ENCODE assay signal across 24 cellular contexts in the genomic region with DNA sequence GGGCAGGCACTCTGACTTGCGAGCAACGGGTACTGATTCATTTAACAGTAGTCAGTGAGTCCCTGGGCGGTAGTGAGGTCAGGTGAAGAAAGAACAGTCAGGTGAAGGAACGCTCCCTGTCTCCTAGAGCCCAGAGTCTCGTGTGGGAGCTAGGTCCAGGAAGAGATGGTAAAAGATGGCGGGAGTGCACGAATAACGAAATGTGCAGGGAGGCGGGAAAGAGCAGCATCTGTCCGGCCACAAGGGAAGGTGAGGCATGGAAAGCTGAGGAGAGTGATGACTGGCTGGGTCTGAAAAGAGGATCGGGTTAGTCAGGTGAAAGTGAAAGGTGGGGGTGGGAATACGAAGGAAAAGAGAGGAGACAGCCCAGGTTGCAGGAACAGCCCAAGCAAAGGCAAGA.
DNase-seq lines count a peak whose midpoint lies in the region; ATAC-seq, FAIRE-seq and TF ChIP-seq lines count a peak whose summit lies in the region.
"Had no signal": no experiment of that assay in that cellular context is flagged by ENCODE, and none has a peak within 500 bp of the region (broad histone marks: within the 10 kb centered on the region; RNA-seq: fewer than 3 reads in every experiment).

No MANE protein-coding gene starts in this region.

- H3K27ac ChIP-seq in H1 (ENCODE audit: low read depth, low read length), result no peak overlapping the region
- H3K27ac ChIP-seq in mesenchymal stem cell (ENCODE audit: low read length, poor library complexity, severe bottlenecking), result no peak overlapping the region
- no peak overlapping the region for H3K27ac ChIP-seq in coronary artery
- H3K27ac ChIP-seq: A549; BLaER1 treated with 17β-estradiol and CSF1 and Interleukin-3, amounts not matched to agents 10 nM and 100 nM; GM23248 had no signal

- no peak overlapping the region for H3K14ac ChIP-seq in H1 (ENCODE audit: insufficient read length)
- no peak overlapping the region for H3K14ac ChIP-seq in mesenchymal stem cell (ENCODE audit: low read length in 2 of 2)

- H3K9me3 Mint-ChIP-seq in stimulated activated naive CD8-positive, alpha-beta T cell treated with anti-CD3 and anti-CD28 coated beads, Interleukin-15, Interleukin-2, amounts not matched to agents 100 ng/mL and 50 ng/mL, for 24 hours, result no peaks in the 10 kb centered on the region
- H3K9me3 Mint-ChIP-seq: CD4-positive, alpha-beta T cell had no signal

- no peak overlapping the region for H4K8ac ChIP-seq in H1 (ENCODE audit: extremely low read depth, insufficient read depth, low read length)
- H4K8ac ChIP-seq in mesenchymal stem cell (ENCODE audit: low read length), result no peak overlapping the region

- H3K36me3 ChIP-seq in H1 (ENCODE audit: control insufficient read depth in 2 of 4, insufficient read depth in 4 of 4, low read length in 3 of 4) (no peaks in the 10 kb centered on the region), mesenchymal stem cell (ENCODE audit: control insufficient read depth in 1 of 2, insufficient read depth in 2 of 2, low read depth in 1 of 2, low read length in 2 of 2) (peaks cover 0 to 18% of the 10 kb centered on the region in 2 experiments)
- H3K36me3 ChIP-seq: BE2C had no signal

- no peak overlapping the region for H2BK15ac ChIP-seq in H1 (ENCODE audit: low read length)
- no peak overlapping the region for H2BK15ac ChIP-seq in mesenchymal stem cell (ENCODE audit: low read depth, poor library complexity, severe bottlenecking)

- no peak for ATAC-seq in stimulated activated naive CD8-positive, alpha-beta T cell treated with anti-CD3 and anti-CD28 coated beads, Interleukin-15, Interleukin-2, amounts not matched to agents 100 U/mL and 50 U/mL, for 24 hours
- ATAC-seq: A549 had no signal

- no peak overlapping the region for H3K4ac ChIP-seq in H1 (replicated peaks; ENCODE audit: insufficient read length, low read depth, low read length)
- H3K4ac ChIP-seq in mesenchymal stem cell (ENCODE audit: low read depth in 1 of 2, low read length in 2 of 2), result no peak overlapping the region

- no peak overlapping the region for H2AFZ ChIP-seq in H1 (ENCODE audit: low read length)
- no peak overlapping the region for H2AFZ ChIP-seq in mesenchymal stem cell (ENCODE audit: low read depth, low read length)
- H2AFZ ChIP-seq: GM23248 had no signal

- no peaks in the 10 kb centered on the region for H4K20me1 ChIP-seq in H1 (replicated peaks in 1 of 2; ENCODE audit: control insufficient read depth in 1 of 2, insufficient read depth in 2 of 2, low read length in 2 of 2)
- H4K20me1 ChIP-seq: BLaER1 treated with 17β-estradiol and CSF1 and Interleukin-3, amounts not matched to agents 10 nM and 100 nM had no signal

- 92% methylated on average over 12 of the region's 12 CpGs; no CpG with 5 or more reads in 1 of the 2 experiments for WGBS in H1 (ENCODE audit: extremely low coverage in 1 of 2, insufficient coverage in 1 of 2, insufficient read length in 1 of 2, insufficient replicate concordance in 2 of 2, low coverage in 1 of 2, low lambda C conversion rate in 2 of 2, missing lambda C conversion rate in 1 of 2), 2 experiments
- WGBS in mesenchymal stem cell, result 93% methylated on average over 12 of the region's 12 CpGs

- no peak overlapping the region for H2BK5ac ChIP-seq in H1 (ENCODE audit: low read depth, low read length)
- H2BK5ac ChIP-seq in mesenchymal stem cell (ENCODE audit: low read depth, low read length, poor library complexity, severe bottlenecking), result no peak overlapping the region

- no peaks in the 10 kb centered on the region for H3K27me3 Mint-ChIP-seq in stimulated activated naive CD8-positive, alpha-beta T cell treated with anti-CD3 and anti-CD28 coated beads, Interleukin-15, Interleukin-2, amounts not matched to agents 100 ng/mL and 50 ng/mL, for 24 hours
- H3K27me3 Mint-ChIP-seq: CD4-positive, alpha-beta T cell had no signal

- H2BK120ac ChIP-seq in H1 (replicated peaks; ENCODE audit: low read depth, low read length) (no peak overlapping the region), mesenchymal stem cell (ENCODE audit: low read depth, low read length) (no peak overlapping the region)

- peaks cover 13% of the 10 kb centered on the region for H3K36me3 Mint-ChIP-seq in stimulated activated naive CD8-positive, alpha-beta T cell treated with anti-CD3 and anti-CD28 coated beads, Interleukin-15, Interleukin-2, amounts not matched to agents 100 ng/mL and 50 ng/mL, for 24 hours (ENCODE audit: low read depth)
- H3K36me3 Mint-ChIP-seq: CD14-positive monocyte had no signal

- FAIRE-seq in H1 (lab: Jason Lieb, UNC), result no peak
- FAIRE-seq: A549, GM12891, GM18507 had no signal

- H3K79me2 ChIP-seq in H1 (ENCODE audit: control insufficient read depth in 1 of 2, insufficient read depth in 2 of 2, low read length in 2 of 2), result no peaks in the 10 kb centered on the region

- no peaks in the 10 kb centered on the region for H3K9me3 ChIP-seq in H1 (ENCODE audit: insufficient read depth in 2 of 2, low read depth in 1 of 2, low read length in 1 of 2)
- H3K9me3 ChIP-seq in mesenchymal stem cell (ENCODE audit: control insufficient read depth, low read length), result no peaks in the 10 kb centered on the region
- H3K9me3 ChIP-seq: A549; BE2C; BLaER1 treated with 17β-estradiol and CSF1 and Interleukin-3, amounts not matched to agents 10 nM and 100 nM had no signal

- no peaks in the 10 kb centered on the region for H3K23me2 ChIP-seq in H1 (ENCODE audit: low read depth, low read length)

- H3K27me3 ChIP-seq in H1 (replicated peaks in 1 of 4; ENCODE audit: control insufficient read depth in 3 of 4, extremely low read depth in 1 of 4, insufficient read depth in 3 of 4, low read length in 3 of 4), result no peaks in the 10 kb centered on the region
- H3K27me3 ChIP-seq in mesenchymal stem cell (ENCODE audit: control insufficient read depth in 1 of 2, insufficient read depth in 1 of 2, low read length in 2 of 2), result no peaks in the 10 kb centered on the region
- H3K27me3 ChIP-seq: BE2C; BLaER1 treated with 17β-estradiol and CSF1 and Interleukin-3, amounts not matched to agents 10 nM and 100 nM had no signal

- POLR2A ChIA-PET in H1 (lab: Charles Lee; ENCODE audit: partially characterized antibody), result no interaction called here

- no peak overlapping the region for H3K4me3 Mint-ChIP-seq in stimulated activated naive CD8-positive, alpha-beta T cell treated with anti-CD3 and anti-CD28 coated beads, Interleukin-15, Interleukin-2, amounts not matched to agents 100 ng/mL and 50 ng/mL, for 24 hours
- H3K4me3 Mint-ChIP-seq: CD14-positive monocyte; CD4-positive, alpha-beta T cell had no signal

- TF ChIP-seq EP300 in H1 (IDR thresholded peaks at IDR 0.05; ENCODE audit: borderline replicate concordance in 1 of 2, low read depth in 2 of 2, low read length in 2 of 2), result no peak

- no peak overlapping the region for H3K9ac ChIP-seq in H1 (replicated peaks in 1 of 4; ENCODE audit: extremely low read depth in 1 of 4, low read depth in 3 of 4, low read length in 3 of 4)
- H3K9ac ChIP-seq in mesenchymal stem cell (ENCODE audit: low read length), result no peak overlapping the region
- H3K9ac ChIP-seq: BLaER1 treated with 17β-estradiol and CSF1 and Interleukin-3, amounts not matched to agents 10 nM and 100 nM; GM23248 had no signal

- DNase-seq in stimulated activated naive CD8-positive, alpha-beta T cell treated with anti-CD3 and anti-CD28 coated beads, Interleukin-15, Interleukin-2, amounts not matched to agents 100 U/mL and 50 U/mL, for 24 hours, result no peak
- DNase-seq in H1 (ENCODE audit: low read depth in 1 of 2, low spot score in 2 of 2) (no peak), mesenchymal stem cell (no peak), NK-92 (lab: John Stamatoyannopoulos, UW; ENCODE audit: unreplicated experiment) (no peak), coronary artery (ENCODE audit: low spot score) (no peak)
- DNase-seq in activated CD4-positive, alpha-beta T cell treated with anti-CD3 and anti-CD28 coated beads for 48 hours, result no peak
- DNase-seq: 8988T; ACHN; AML-193; BE2C; Calu3; CD4-positive, alpha-beta T cell; COR-L47; DMS53; DMS79 treated with DMSO at 0.1 percent for 48 hours; GF-D8; GM23248; HCEC 1CT had no signal

- no peak for TF ChIP-seq POLR2A in H1 (IDR thresholded peaks at IDR 0.05; ENCODE audit: control extremely low read depth in 1 of 2, low read depth in 2 of 2, low read length in 2 of 2)

- no peak overlapping the region for H3K56ac ChIP-seq in H1 (replicated peaks; ENCODE audit: insufficient read length, low read depth, low read length)

- CTCF ChIA-PET in H1 (lab: Charles Lee; ENCODE audit: partially characterized antibody), result interaction anchor here (0.9 to 1.2 kb wide), 2 partner anchors 12 to 19 kb away, joined by 3 read pairs; no protein-coding TSS in a partner anchor

- 0 out of 2 replicates have a peak overlapping the region, but pooled peaks have one; percentile 42 for H3K18ac ChIP-seq in H1 (ENCODE audit: extremely low read depth, low read length)
- no peak overlapping the region for H3K18ac ChIP-seq in mesenchymal stem cell (ENCODE audit: low read depth in 1 of 2, low read length in 2 of 2)

- H3K4me1 ChIP-seq in H1 (replicated peaks in 1 of 4; ENCODE audit: control insufficient read depth in 3 of 4, insufficient read depth in 4 of 4, low read length in 3 of 4), result peaks cover 0 to 8% (median 5%) of the 10 kb centered on the region in 4 experiments; a peak in 5 of 7 replicates
- peaks cover 3% of the 10 kb centered on the region for H3K4me1 ChIP-seq in mesenchymal stem cell (ENCODE audit: control insufficient read depth, insufficient read depth, low read depth, low read length)

- no peaks in the 10 kb centered on the region for H3K4me1 Mint-ChIP-seq in stimulated activated naive CD8-positive, alpha-beta T cell treated with anti-CD3 and anti-CD28 coated beads, Interleukin-15, Interleukin-2, amounts not matched to agents 100 ng/mL and 50 ng/mL, for 24 hours (ENCODE audit: low read depth)
- H3K4me1 Mint-ChIP-seq: CD14-positive monocyte had no signal

- peak overlapping the region; percentile 26 for H3K27ac Mint-ChIP-seq in stimulated activated naive CD8-positive, alpha-beta T cell treated with anti-CD3 and anti-CD28 coated beads, Interleukin-15, Interleukin-2, amounts not matched to agents 100 ng/mL and 50 ng/mL, for 24 hours
- H3K27ac Mint-ChIP-seq: CD14-positive monocyte; CD4-positive, alpha-beta T cell had no signal

- H3K79me1 ChIP-seq in H1 (ENCODE audit: low read depth, low read length), result no peaks in the 10 kb centered on the region
- H3K79me1 ChIP-seq in mesenchymal stem cell (replicated peaks; ENCODE audit: low read length, poor library complexity, severe bottlenecking), result no peaks in the 10 kb centered on the region

- TF ChIP-seq CTCF in H1 (IDR thresholded peaks at IDR 0.05; ENCODE audit: control extremely low read depth in 1 of 3, insufficient read depth in 1 of 3, low read depth in 1 of 3, low read length in 3 of 3) (no peak), coronary artery (IDR thresholded peaks at IDR 0.05) (no peak)

- no peak overlapping the region for H3K23ac ChIP-seq in H1 (ENCODE audit: insufficient read length)
- no peak overlapping the region for H3K23ac ChIP-seq in mesenchymal stem cell (ENCODE audit: low read length in 2 of 2)

- H2AK5ac ChIP-seq in H1 (ENCODE audit: low read depth, low read length), result no peak overlapping the region
- no peak overlapping the region for H2AK5ac ChIP-seq in mesenchymal stem cell (ENCODE audit: low read length, severe bottlenecking)

- H2BK20ac ChIP-seq in H1 (ENCODE audit: low read length), result peak overlapping the region; percentile 40; the same call in 1 of the 2 replicates

- no peak overlapping the region for H4K5ac ChIP-seq in H1 (ENCODE audit: insufficient read length, low read depth, low read length)

- H4K91ac ChIP-seq in H1 (replicated peaks; ENCODE audit: insufficient read length, low read length), result no peak overlapping the region
- H4K91ac ChIP-seq in mesenchymal stem cell (ENCODE audit: low read length), result peak overlapping the region; percentile 3

- H3K4me3 ChIP-seq in H1 (ENCODE audit: extremely low read depth in 1 of 4, insufficient read depth in 2 of 4, low read depth in 3 of 4, low read length in 4 of 4) (no peak overlapping the region), mesenchymal stem cell (ENCODE audit: insufficient read depth in 1 of 2, low read depth in 1 of 2, low read length in 2 of 2) (no peak overlapping the region), coronary artery (no peak overlapping the region)
- H3K4me3 ChIP-seq: A549; BLaER1 treated with 17β-estradiol and CSF1 and Interleukin-3, amounts not matched to agents 10 nM and 100 nM; GM23248 had no signal

- no peak for TF ChIP-seq RAD21 in H1 (IDR thresholded peaks at IDR 0.05 in 1 of 2, conservative IDR thresholded peaks at IDR 0.05 in 1 of 2; ENCODE audit: low read depth in 2 of 2, low read length in 2 of 2)

- H2BK12ac ChIP-seq in H1 (ENCODE audit: low read depth, low read length) (no peak overlapping the region), mesenchymal stem cell (ENCODE audit: low read length in 2 of 2) (peak overlapping the region in 1 of 2 experiments; percentile 23)

- H3K4me2 ChIP-seq in H1 (ENCODE audit: insufficient read depth in 1 of 2, low read depth in 2 of 2, low read length in 2 of 2) (no peak overlapping the region), mesenchymal stem cell (ENCODE audit: low read length, poor library complexity, severe bottlenecking) (no peak overlapping the region)
- H3K4me2 ChIP-seq: A549; BLaER1 treated with 17β-estradiol and CSF1 and Interleukin-3, amounts not matched to agents 10 nM and 100 nM had no signal
